In genomic region chr17:65028537-65028843, GRCh38 we compare ENCODE assay signal across 13 cellular contexts. TPM values are rescaled to one million over a fixed set of nuclear protein-coding genes. Genes with fewer than 3 reads are reported as not detected.
DNase-seq lines count a peak whose midpoint lies in the region; ATAC-seq, FAIRE-seq and TF ChIP-seq lines count a peak whose summit lies in the region.
"Had no signal": no experiment of that assay in that cellular context is flagged by ENCODE, and none has a peak within 500 bp of the region (broad histone marks: within the 10 kb centered on the region; RNA-seq: fewer than 3 reads in every experiment).

No MANE protein-coding gene starts in this region.

- no peak for TF ChIP-seq POLR2A in H54 (IDR thresholded peaks at IDR 0.05; ENCODE audit: low read depth, low read length)
- TF ChIP-seq POLR2A in upper lobe of left lung (IDR thresholded peaks at IDR 0.05): no peak

- POLR2A ChIA-PET in CD4-positive, alpha-beta T cell (lab: Charles Lee): interaction anchor here (0.8 to 2.3 kb wide), 8 partner anchors 10 to 54 kb away, joined by 4 to 9 read pairs (median 7); partner anchors contain the start of gene GNA13
- POLR2A ChIA-PET in activated CD8-positive, alpha-beta T cell treated with anti-CD3 and anti-CD28 coated beads, Interleukin-2, amount 10 ng/mL, durations not matched to agents 7 days and 5 days (lab: Charles Lee): interaction anchor here (1.0 to 2.1 kb wide), 3 partner anchors 9 to 53 kb away, joined by 3 to 11 read pairs (median 5); no protein-coding TSS in a partner anchor

- H3K27me3 Mint-ChIP-seq in CD4-positive, alpha-beta T cell: no peaks in the 10 kb centered on the region
- H3K27me3 Mint-ChIP-seq in activated CD8-positive, alpha-beta T cell treated with anti-CD3 and anti-CD28 coated beads, Interleukin-2, amount 10 ng/mL, durations not matched to agents 7 days and 5 days (ENCODE audit: low read depth): no peaks in the 10 kb centered on the region
- H3K27me3 Mint-ChIP-seq in naive B cell: no peaks in the 10 kb centered on the region

- ATAC-seq in CD4-positive, alpha-beta T cell (ENCODE audit: poor library complexity): no peak
- ATAC-seq in activated CD8-positive, alpha-beta T cell treated with anti-CD3 and anti-CD28 coated beads, Interleukin-2, amount 10 ng/mL, durations not matched to agents 7 days and 5 days: peak; percentile 35
- ATAC-seq in naive B cell (ENCODE audit: low read depth in 2 of 2): no peak
- ATAC-seq in upper lobe of left lung (ENCODE audit: low FRiP score in 2 of 2): no peak
- ATAC-seq in GM18909 (IDR thresholded peaks at IDR 0.05; ENCODE audit: poor library complexity, unreplicated experiment): no peak

- H3K4me3 ChIP-seq in upper lobe of left lung: no peak overlapping the region
- H3K4me3 ChIP-seq: esophagus squamous epithelium had no signal

- H3K4me1 Mint-ChIP-seq in CD4-positive, alpha-beta T cell (ENCODE audit: low read depth): peaks cover 86% of the 10 kb centered on the region
- peaks cover 51% of the 10 kb centered on the region for H3K4me1 Mint-ChIP-seq in activated CD8-positive, alpha-beta T cell treated with anti-CD3 and anti-CD28 coated beads, Interleukin-2, amount 10 ng/mL, durations not matched to agents 7 days and 5 days (ENCODE audit: low read depth)
- peaks cover 41 to 91% (median 70%) of the 10 kb centered on the region in 3 donors for H3K4me1 Mint-ChIP-seq in naive B cell

- TF ChIP-seq CTCF in CD4-positive, alpha-beta T cell (IDR thresholded peaks at IDR 0.05): no peak
- TF ChIP-seq CTCF in upper lobe of left lung (IDR thresholded peaks at IDR 0.05): no peak

- in situ Hi-C loops in ACHN (cut with HindIII; ENCODE audit: low pct_ligation_motif_present, low pct_unique_long_range_greater_than_20kb, low sequenced_read_pairs): no loop called here

- CTCF ChIA-PET in CD4-positive, alpha-beta T cell (lab: Charles Lee): interaction anchor here (0.7 to 2.1 kb wide), 5 partner anchors 15 to 1262 kb away, joined by 3 to 8 read pairs (median 4); no protein-coding TSS in a partner anchor
- CTCF ChIA-PET in activated CD8-positive, alpha-beta T cell treated with anti-CD3 and anti-CD28 coated beads, Interleukin-2, amount 10 ng/mL, durations not matched to agents 7 days and 5 days (lab: Charles Lee): interaction anchor here (0.6 to 2.4 kb wide), 9 partner anchors 12 to 107 kb away, joined by 3 to 11 read pairs (median 4); no protein-coding TSS in a partner anchor

- TF ChIP-seq EP300 in upper lobe of left lung (IDR thresholded peaks at IDR 0.05): no peak

- peaks cover 34% of the 10 kb centered on the region for H3K36me3 Mint-ChIP-seq in CD4-positive, alpha-beta T cell (ENCODE audit: low read depth)
- H3K36me3 Mint-ChIP-seq in activated CD8-positive, alpha-beta T cell treated with anti-CD3 and anti-CD28 coated beads, Interleukin-2, amount 10 ng/mL, durations not matched to agents 7 days and 5 days (ENCODE audit: low read depth): peaks cover 44% of the 10 kb centered on the region
- H3K36me3 Mint-ChIP-seq in naive B cell: no peaks in the 10 kb centered on the region

- 95 to 100% methylated on average over 1 of the region's 1 CpG for WGBS in upper lobe of left lung, 2 donors

- DNase-seq in CD4-positive, alpha-beta T cell: no peak
- no peak for DNase-seq in H54 (ENCODE audit: insufficient read length, low spot score)
- no peak for DNase-seq in activated CD8-positive, alpha-beta T cell treated with anti-CD3 and anti-CD28 coated beads, Interleukin-2, amount 10 ng/mL, durations not matched to agents 7 days and 5 days
- DNase-seq in naive B cell: no peak
- no peak for DNase-seq in upper lobe of left lung
- no peak for DNase-seq in ACHN
- DNase-seq: esophagus squamous epithelium, KG1, NCI-H1417 treated with DMSO at 0.1 percent for 48 hours, small intestine had no signal

- no peaks in the 10 kb centered on the region for H3K27me3 ChIP-seq in CD4-positive, alpha-beta T cell (ENCODE audit: control insufficient read depth, insufficient read depth, low read length)
- H3K27me3 ChIP-seq in upper lobe of left lung: no peaks in the 10 kb centered on the region
- H3K27me3 ChIP-seq: esophagus squamous epithelium had no signal

- intact Hi-C loops in CD4-positive, alpha-beta T cell (cut with DNase I, micrococcal nuclease): no loop called here

- H3K9me3 ChIP-seq in CD4-positive, alpha-beta T cell (ENCODE audit: control insufficient read depth, low read length): no peaks in the 10 kb centered on the region
- no peaks in the 10 kb centered on the region for H3K9me3 ChIP-seq in upper lobe of left lung
- H3K9me3 ChIP-seq: esophagus squamous epithelium had no signal

- H3K36me3 ChIP-seq in upper lobe of left lung: no peaks in the 10 kb centered on the region
- H3K36me3 ChIP-seq: esophagus squamous epithelium had no signal

- peak; percentile 48 for FAIRE-seq in H54 (lab: Jason Lieb, UNC)
- FAIRE-seq: small intestine had no signal

- H3K27ac ChIP-seq in CD4-positive, alpha-beta T cell (ENCODE audit: low read depth, low read length): no peak overlapping the region
- peak overlapping the region in 1 of 4 donors; percentile 45 for H3K27ac ChIP-seq in upper lobe of left lung
- H3K27ac ChIP-seq: C4-2B, parathyroid adenoma had no signal

- peak overlapping the region; percentile 81 for H3K4me3 Mint-ChIP-seq in CD4-positive, alpha-beta T cell
- no peak overlapping the region for H3K4me3 Mint-ChIP-seq in activated CD8-positive, alpha-beta T cell treated with anti-CD3 and anti-CD28 coated beads, Interleukin-2, amount 10 ng/mL, durations not matched to agents 7 days and 5 days
- H3K4me3 Mint-ChIP-seq in naive B cell: peak overlapping the region; percentile 1 to 87 (median 74)

- H3K4me1 ChIP-seq in upper lobe of left lung: peaks cover 27 to 81% (median 51%) of the 10 kb centered on the region in 4 donors

- H3K9me3 Mint-ChIP-seq in CD4-positive, alpha-beta T cell: no peaks in the 10 kb centered on the region
- no peaks in the 10 kb centered on the region for H3K9me3 Mint-ChIP-seq in activated CD8-positive, alpha-beta T cell treated with anti-CD3 and anti-CD28 coated beads, Interleukin-2, amount 10 ng/mL, durations not matched to agents 7 days and 5 days (ENCODE audit: insufficient read depth)
- no peaks in the 10 kb centered on the region for H3K9me3 Mint-ChIP-seq in naive B cell

- peak overlapping the region; percentile 61 for H3K27ac Mint-ChIP-seq in CD4-positive, alpha-beta T cell
- peak overlapping the region; percentile 23 for H3K27ac Mint-ChIP-seq in activated CD8-positive, alpha-beta T cell treated with anti-CD3 and anti-CD28 coated beads, Interleukin-2, amount 10 ng/mL, durations not matched to agents 7 days and 5 days
- peak overlapping the region; percentile 84 to 97 (median 94) for H3K27ac Mint-ChIP-seq in naive B cell

RNA-seq across cellular contexts. Expression of gene GNA13, which starts 28.1 kb away (rescaled TPM):
- 100 to 1,000 TPM; 128 to 131 TPM for total RNA-seq in CD4-positive, alpha-beta T cell
- 10 to 100 TPM; 67.7 to 73.1 TPM for total RNA-seq in activated CD8-positive, alpha-beta T cell treated with anti-CD3 and anti-CD28 coated beads, Interleukin-2, amount 10 ng/mL, durations not matched to agents 7 days and 5 days
- polyA plus RNA-seq in naive B cell (ENCODE audit: low read depth in 6 of 6): 10 to 100 TPM; 45.6 to 53.9 (median 50.9) TPM
- total RNA-seq in upper lobe of left lung: 10 to 100 TPM; 33.7 to 56.4 (median 46.2) TPM

Comparison
In these comparisons a context has a peak if more than half of its experiments do, and no peak if none do; other contexts are left out.
1. H3K27ac Mint-ChIP-seq: peak in every context shown above with its lines; median percentile 94 in naive B cell; 61 in CD4-positive, alpha-beta T cell; 23 in activated CD8-positive, alpha-beta T cell treated with anti-CD3 and anti-CD28 coated beads, Interleukin-2, amount 10 ng/mL, durations not matched to agents 7 days and 5 days.